In genomic region chr16:79833559-79833958, GRCh38 we compare ENCODE assay signal across 1 cellular context.
TF ChIP-seq lines count a peak whose summit lies in the region.

No MANE protein-coding gene starts in this region.

TF ChIP-seq in K562, 482 proteins besides CTCF, POLR2A, EP300 and RAD21 (continued from another document):
- peak; percentile 80 for TF ChIP-seq TCF3 (CRISPR knock-in tag; IDR thresholded peaks at IDR 0.05)
- TF ChIP-seq ZKSCAN8 (CRISPR knock-in tag; IDR thresholded peaks at IDR 0.05): no peak
- 0 out of 2 replicates have a peak, but pooled peaks have one; percentile 34 for TF ChIP-seq GATAD2B (IDR thresholded peaks at IDR 0.05; ENCODE audit: borderline replicate concordance)
- TF ChIP-seq PPARD (CRISPR knock-in tag; IDR thresholded peaks at IDR 0.05): no peak
- no peak for TF ChIP-seq PHB (CRISPR knock-in tag; IDR thresholded peaks at IDR 0.05)
- TF ChIP-seq TAL1 (IDR thresholded peaks at IDR 0.05): peak; percentile 50; the same call in 1 of the 2 replicates
- peak; percentile 34; the same call in 1 of the 2 replicates for TF ChIP-seq SOX6 (IDR thresholded peaks at IDR 0.05)
- peak; percentile 45; the same call in 1 of the 2 replicates for TF ChIP-seq EP400 (IDR thresholded peaks at IDR 0.05)
- 0 out of 2 replicates have a peak, but pooled peaks have one; percentile 38 for TF ChIP-seq DMBX1 (CRISPR knock-in tag; IDR thresholded peaks at IDR 0.05; ENCODE audit: borderline replicate concordance)
- peak; percentile 66 to 80; a peak in 3 of 4 replicates for TF ChIP-seq FOXK2 (conservative IDR thresholded peaks at IDR 0.05 in 1 of 2, IDR thresholded peaks at IDR 0.05 in 1 of 2; ENCODE audit: low read depth in 2 of 2)
- TF ChIP-seq RBM22 (IDR thresholded peaks at IDR 0.05; ENCODE audit: low read depth, low read length, poor library complexity, severe bottlenecking): no peak
- TF ChIP-seq ELK1 (CRISPR knock-in tag; IDR thresholded peaks at IDR 0.05): no peak
- no peak for TF ChIP-seq HEY1 (CRISPR knock-in tag; IDR thresholded peaks at IDR 0.05; ENCODE audit: borderline replicate concordance)
- 0 out of 2 replicates have a peak, but pooled peaks have one; percentile 10 for TF ChIP-seq MAFK (IDR thresholded peaks at IDR 0.05; ENCODE audit: low read length)
- TF ChIP-seq MITF (IDR thresholded peaks at IDR 0.05): peak; percentile 48; the same call in 1 of the 2 replicates
- TF ChIP-seq POU5F1 (IDR thresholded peaks at IDR 0.05; ENCODE audit: borderline replicate concordance, low read depth, low read length, partially characterized antibody): no peak
- TF ChIP-seq XRCC5 (IDR thresholded peaks at IDR 0.05; ENCODE audit: low read depth, low read length): no peak
- peak; percentile 75 for TF ChIP-seq CBFA2T3 (IDR thresholded peaks at IDR 0.05)
